ENCODE assay signal across 8 cellular contexts in genomic region chr1:93629101-93630059, GRCh38. TPM values are rescaled to one million over a fixed set of nuclear protein-coding genes. Genes with fewer than 3 reads are reported as not detected.
DNase-seq lines count a peak whose midpoint lies in the region; TF ChIP-seq lines count a peak whose summit lies in the region.

No MANE protein-coding gene starts in this region.

- TF ChIP-seq EP300 in SK-N-SH (IDR thresholded peaks at IDR 0.05; ENCODE audit: borderline replicate concordance in 1 of 2, low read depth in 1 of 2, low read length in 1 of 2) (no peak; a peak in 1 of 4 replicates), stomach (IDR thresholded peaks at IDR 0.05) (no peak)

- H3K27ac ChIP-seq in SK-N-SH (ENCODE audit: low read depth in 2 of 2, low read length in 1 of 2) (peak overlapping the region; percentile 53 to 98), stomach (peak overlapping the region in 1 of 5 donors; percentile 19)

- H3K9me3 ChIP-seq in SK-N-SH: no peaks in the 10 kb centered on the region
- no peaks in the 10 kb centered on the region for H3K9me3 ChIP-seq in stomach

- DNase-seq in Caki2 (ENCODE audit: low read depth): peak; percentile 44
- peak; percentile 62 for DNase-seq in GM20000 (ENCODE audit: low spot score)
- peak; percentile 50 to 83 (median 72) for DNase-seq in NCI-H1417 (lab: John Stamatoyannopoulos, UW)
- peak; percentile 53 for DNase-seq in SK-N-SH
- peak; percentile 51 for DNase-seq in central memory CD4-positive, alpha-beta T cell
- DNase-seq in kidney tubule cell (ENCODE audit: low spot score): peak; percentile 68
- no peak for DNase-seq in stomach
- DNase-seq in UCSD-AML1 (lab: John Stamatoyannopoulos, UW; ENCODE audit: unreplicated experiment): no peak

- H3K9ac ChIP-seq in SK-N-SH: no peak overlapping the region

- H4K20me1 ChIP-seq in SK-N-SH (ENCODE audit: insufficient read depth): peaks cover 4% of the 10 kb centered on the region; the same call in 1 of the 2 replicates

- H3K9me2 ChIP-seq in SK-N-SH: no peaks in the 10 kb centered on the region

- H3K36me3 ChIP-seq in SK-N-SH (replicated peaks in 1 of 2; ENCODE audit: control insufficient read depth in 1 of 2, insufficient read depth in 2 of 2, low read length in 1 of 2) (peaks cover 0 to 40% of the 10 kb centered on the region in 2 experiments), stomach (no peaks in the 10 kb centered on the region)

- H3K27me3 ChIP-seq in SK-N-SH (ENCODE audit: insufficient read depth) (no peaks in the 10 kb centered on the region), stomach (no peaks in the 10 kb centered on the region)

- H3F3A ChIP-seq in SK-N-SH (replicated peaks; ENCODE audit: insufficient read depth): peaks cover 85% of the 10 kb centered on the region

- intact Hi-C loops in stomach (cut with DNase I; ENCODE audit: low total_unique reads): loop anchor here (5.0 to 10.0 kb wide), 3 partner anchors 183 to 215 kb away; no protein-coding TSS in a partner anchor

- H3K4me1 ChIP-seq in SK-N-SH (ENCODE audit: control insufficient read depth in 1 of 2, insufficient read depth in 2 of 2, low read depth in 1 of 2, low read length in 1 of 2) (peaks cover 27 to 41% of the 10 kb centered on the region in 2 experiments), stomach (peaks cover 0 to 26% (median 15%) of the 10 kb centered on the region in 4 donors)

- H2AFZ ChIP-seq in SK-N-SH (ENCODE audit: low read depth): no peak overlapping the region

- no peak for TF ChIP-seq POLR2A in stomach (IDR thresholded peaks at IDR 0.05)

- 64% methylated on average over 9 of the region's 9 CpGs for WGBS in SK-N-SH (ENCODE audit: low lambda C conversion rate)
- 39 to 53% (median 51%) methylated on average over 9 of the region's 9 CpGs for WGBS in stomach, 5 donors

- peak; percentile 51 for TF ChIP-seq CTCF in GM20000 (IDR thresholded peaks at IDR 0.05; ENCODE audit: extremely low read depth, missing control alignments)
- peak; percentile 95 for TF ChIP-seq CTCF in SK-N-SH (IDR thresholded peaks at IDR 0.05)
- TF ChIP-seq CTCF in stomach (IDR thresholded peaks at IDR 0.05): peak in 5 of 7 experiments; percentile 59 to 84 (median 81)

- H3K4me3 ChIP-seq in SK-N-SH (ENCODE audit: low read depth in 2 of 2, low read length in 1 of 2) (no peak overlapping the region; a peak in 1 of 4 replicates), stomach (no peak overlapping the region)

- CTCF ChIA-PET in SK-N-SH (lab: Yijun Ruan, JAX): interaction anchor here (0.6 to 28.6 kb wide), 73 partner anchors 9 to 408 kb away, joined by 3 to 591 read pairs (median 4); partner anchors contain the start of genes BCAR3 and GCLM

- peaks cover 96% of the 10 kb centered on the region for H3K79me2 ChIP-seq in SK-N-SH (ENCODE audit: insufficient read depth)

- POLR2A ChIA-PET in SK-N-SH (lab: Yijun Ruan, JAX): interaction anchor here (0.9 kb wide), 2 partner anchors 215 to 250 kb away, joined by 3 to 4 read pairs; partner anchors contain the start of gene DNTTIP2

- in situ Hi-C loops in Caki2 (cut with HindIII; ENCODE audit: low pct_unique_long_range_greater_than_20kb, low sequenced_read_pairs): no loop called here

- peak overlapping the region; percentile 22; the same call in 1 of the 2 replicates for H3K4me2 ChIP-seq in SK-N-SH

- peak; percentile 99 for TF ChIP-seq RAD21 in SK-N-SH (IDR thresholded peaks at IDR 0.05; ENCODE audit: low read length)

TF ChIP-seq in SK-N-SH, 30 proteins besides CTCF, POLR2A, EP300 and RAD21:
- no peak for TF ChIP-seq YY1 (IDR thresholded peaks at IDR 0.05; ENCODE audit: low read depth)
- TF ChIP-seq SMC3 (IDR thresholded peaks at IDR 0.05; ENCODE audit: low read depth, low read length): peak; percentile 98
- 0 out of 2 replicates have a peak, but pooled peaks have one; percentile 10 for TF ChIP-seq NRF1 (IDR thresholded peaks at IDR 0.05; ENCODE audit: low read depth, low read length)

RNA-seq across cellular contexts. Expression of gene BCAR3, which starts 52.3 kb away (rescaled TPM):
- total RNA-seq in Caki2 (2014; rRNA removed; shearing (Covaris generic); ENCODE audit: low replicate concordance): 30.3 and 37.5 TPM in 2 replicates
- 49.2 and 58.4 TPM in 2 replicates for polyA plus RNA-seq in SK-N-SH (2012; rRNA removed)
- 40.2 and 48.4 TPM in 2 replicates for polyA plus RNA-seq in SK-N-SH (2012; cell fraction: cytosol; rRNA removed)
- polyA plus RNA-seq in SK-N-SH (2012; cell fraction: nucleus; rRNA removed): 59.5 and 69.2 TPM in 2 replicates
- total RNA-seq in stomach: 10 to 100 TPM; 10.1 to 28.0 (median 20.6) TPM
- 10 to 100 TPM in 1 of 3 donors, 1 to 10 TPM in 2; 5.6 to 25.8 (median 8.3) TPM for polyA plus RNA-seq in stomach

Comparison
In these comparisons a context has a peak if more than half of its experiments do, and no peak if none do; other contexts are left out.
1. DNase-seq: peak in Caki2 (single experiment), GM20000 (single experiment), NCI-H1417 (3 of 3), SK-N-SH (single experiment), central memory CD4-positive, alpha-beta T cell (single experiment) and kidney tubule cell (single experiment); none in stomach (single experiment) and UCSD-AML1 (single experiment).
2. Peak in every context shown above with its lines, with median percentiles within 50 percentile points of each other: CTCF ChIP-seq.